24 cellular contexts compared by ENCODE assay signal in the genomic region with DNA sequence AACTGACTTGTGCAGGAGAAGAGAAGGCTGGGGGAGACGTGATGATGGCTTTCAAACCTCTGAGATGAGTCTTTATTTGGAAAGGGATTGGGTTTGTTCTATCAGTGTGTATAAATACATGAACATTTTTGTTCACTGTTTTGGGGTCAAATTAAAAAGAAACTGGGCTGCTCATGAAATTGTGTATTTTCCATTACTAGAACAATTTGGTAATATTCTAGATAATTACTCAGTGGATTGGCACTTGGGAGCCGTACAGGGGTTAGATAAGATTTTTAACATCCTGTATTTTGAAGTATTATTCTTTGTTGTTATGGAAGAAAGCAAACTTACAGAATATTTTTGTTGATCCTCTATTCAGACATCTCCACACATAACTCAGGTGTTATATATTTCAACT.
"Had no signal": no experiment of that assay in that cellular context is flagged by ENCODE, and none has a peak within 500 bp of the region (broad histone marks: within the 10 kb centered on the region; RNA-seq: fewer than 3 reads in every experiment).

No MANE protein-coding gene starts in this region.

- H3K4me3 Mint-ChIP-seq: activated naive CD4-positive, alpha-beta T cell treated with anti-CD3 and anti-CD28 coated beads for 36 hours; activated naive CD8-positive, alpha-beta T cell treated with anti-CD3 and anti-CD28 coated beads, Interleukin-2, amount 10 ng/mL, durations not matched to agents 7 days and 5 days; activated T-cell treated with anti-CD3 and anti-CD28 coated beads, Interleukin-2, amount 50 U/mL, for 72 hours; effector memory CD8-positive, alpha-beta T cell; naive thymus-derived CD4-positive, alpha-beta T cell; neural crest cell; WTC11 had no signal

- H3K36me3 Mint-ChIP-seq: activated naive CD8-positive, alpha-beta T cell treated with anti-CD3 and anti-CD28 coated beads, Interleukin-2, amount 10 ng/mL, durations not matched to agents 7 days and 5 days; WTC11 had no signal

- H3K27me3 Mint-ChIP-seq: activated naive CD8-positive, alpha-beta T cell treated with anti-CD3 and anti-CD28 coated beads, Interleukin-2, amount 10 ng/mL, durations not matched to agents 7 days and 5 days; effector memory CD8-positive, alpha-beta T cell; naive thymus-derived CD4-positive, alpha-beta T cell; progenitor cell of endocrine pancreas had no signal

- H3K36me3 ChIP-seq: brain microvascular endothelial cell, esophagus muscularis mucosa, heart left ventricle, thoracic aorta had no signal

- H3K27ac ChIP-seq: brain microvascular endothelial cell, thoracic aorta had no signal

- H3K27me3 ChIP-seq: brain microvascular endothelial cell, esophagus muscularis mucosa, heart left ventricle had no signal

- ATAC-seq: activated T-cell treated with anti-CD3 and anti-CD28 coated beads, Interleukin-2, amount 50 U/mL, for 72 hours; effector memory CD8-positive, alpha-beta T cell; heart left ventricle; left colon; naive thymus-derived CD4-positive, alpha-beta T cell; WTC11 had no signal

- H3K4me1 Mint-ChIP-seq: activated naive CD8-positive, alpha-beta T cell treated with anti-CD3 and anti-CD28 coated beads, Interleukin-2, amount 10 ng/mL, durations not matched to agents 7 days and 5 days; naive thymus-derived CD4-positive, alpha-beta T cell had no signal

- H3K27ac Mint-ChIP-seq: activated naive CD4-positive, alpha-beta T cell treated with anti-CD3 and anti-CD28 coated beads for 36 hours; activated naive CD8-positive, alpha-beta T cell treated with anti-CD3 and anti-CD28 coated beads, Interleukin-2, amount 10 ng/mL, durations not matched to agents 7 days and 5 days; activated T-cell treated with anti-CD3 and anti-CD28 coated beads, Interleukin-2, amount 50 U/mL, for 72 hours; effector memory CD8-positive, alpha-beta T cell; naive thymus-derived CD4-positive, alpha-beta T cell; progenitor cell of endocrine pancreas; WTC11 had no signal

- H3K4me3 ChIP-seq: esophagus muscularis mucosa, heart left ventricle, lung, thoracic aorta had no signal

- H3K9me3 ChIP-seq: esophagus muscularis mucosa, heart left ventricle, thoracic aorta had no signal

- DNase-seq: activated CD4-positive, alpha-beta T cell treated with anti-CD3 and anti-CD28 coated beads, Interleukin-2, amount 50 U/mL, for 48 hours; activated effector memory CD4-positive, alpha-beta T cell treated with Interleukin-2 at 50 U/mL for 16 hours; activated naive CD4-positive, alpha-beta T cell treated with anti-CD3 and anti-CD28 coated beads for 36 hours; activated naive CD8-positive, alpha-beta T cell treated with anti-CD3 and anti-CD28 coated beads, Interleukin-2, amount 10 ng/mL, durations not matched to agents 7 days and 5 days; activated T-cell treated with anti-CD3 and anti-CD28 coated beads, Interleukin-2, amount 50 U/mL, for 72 hours; anterior cingulate cortex; brain microvascular endothelial cell; central memory CD4-positive, alpha-beta T cell; effector memory CD8-positive, alpha-beta T cell; heart left ventricle; islet precursor cell; left colon; naive thymus-derived CD4-positive, alpha-beta T cell; retina; stimulated activated CD4-positive, alpha-beta T cell treated with anti-CD3 and anti-CD28 coated beads, Interleukin-4, amount 100 ng/mL, for 24 hours; stimulated activated naive CD4-positive, alpha-beta T cell treated with Interleukin-2 at 50 U/mL for 16 hours; T-helper 1 cell; T-helper 9 cell had no signal
